ENCODE assay signal across 8 cellular contexts in genomic region chr10:117320050-117320665, GRCh38. TPM values are rescaled to one million over a fixed set of nuclear protein-coding genes. Genes with fewer than 3 reads are reported as not detected.
DNase-seq lines count a peak whose midpoint lies in the region; ATAC-seq, FAIRE-seq and TF ChIP-seq lines count a peak whose summit lies in the region.

No MANE protein-coding gene starts in this region.

- H3K9me3 ChIP-seq in MM.1S (replicated peaks; ENCODE audit: insufficient read depth, low read length) (no peaks in the 10 kb centered on the region), mucosa of descending colon (no peaks in the 10 kb centered on the region)

- no peaks in the 10 kb centered on the region for H3K4me1 Mint-ChIP-seq in activated CD4-positive, alpha-beta T cell treated with anti-CD3 and anti-CD28 coated beads, Interleukin-2, amount 10 ng/mL, durations not matched to agents 7 days and 5 days

- FAIRE-seq in bronchial epithelial cell (lab: Jason Lieb, UNC): no peak

- no peaks in the 10 kb centered on the region for H3K9me3 Mint-ChIP-seq in activated CD4-positive, alpha-beta T cell treated with anti-CD3 and anti-CD28 coated beads, Interleukin-2, amount 10 ng/mL, durations not matched to agents 7 days and 5 days

- no peak overlapping the region for H3K4me3 ChIP-seq in MM.1S (ENCODE audit: low read length)
- no peak overlapping the region for H3K4me3 ChIP-seq in bronchial epithelial cell (ENCODE audit: low read depth, low read length)
- no peak overlapping the region for H3K4me3 ChIP-seq in mucosa of descending colon

- H4K20me1 ChIP-seq in MM.1S (ENCODE audit: insufficient read depth, low read length): no peaks in the 10 kb centered on the region

- H3F3A ChIP-seq in MM.1S (ENCODE audit: insufficient read depth, low read length): no peaks in the 10 kb centered on the region

- H3K9me2 ChIP-seq in MM.1S (replicated peaks; ENCODE audit: insufficient read depth, low read length): no peaks in the 10 kb centered on the region

- no peak overlapping the region for H3K4me2 ChIP-seq in MM.1S (ENCODE audit: low read depth, low read length)

- H3K4me3 Mint-ChIP-seq in activated CD4-positive, alpha-beta T cell treated with anti-CD3 and anti-CD28 coated beads, Interleukin-2, amount 10 ng/mL, durations not matched to agents 7 days and 5 days: no peak overlapping the region

- ATAC-seq in mucosa of descending colon (no peak), HG02970 (IDR thresholded peaks at IDR 0.05; ENCODE audit: low FRiP score, unreplicated experiment) (no peak)

- H3K4me1 ChIP-seq in MM.1S (ENCODE audit: low read length): no peaks in the 10 kb centered on the region
- H3K4me1 ChIP-seq in mucosa of descending colon (ENCODE audit: low read depth): no peaks in the 10 kb centered on the region

- no peaks in the 10 kb centered on the region for H3K27me3 Mint-ChIP-seq in activated CD4-positive, alpha-beta T cell treated with anti-CD3 and anti-CD28 coated beads, Interleukin-2, amount 10 ng/mL, durations not matched to agents 7 days and 5 days

- POLR2A ChIA-PET in activated CD4-positive, alpha-beta T cell treated with anti-CD3 and anti-CD28 coated beads, Interleukin-2, amount 10 ng/mL, durations not matched to agents 7 days and 5 days (lab: Charles Lee): no interaction called here

- CTCF ChIA-PET in activated CD4-positive, alpha-beta T cell treated with anti-CD3 and anti-CD28 coated beads, Interleukin-2, amount 10 ng/mL, durations not matched to agents 7 days and 5 days (lab: Charles Lee): interaction anchor here (1.1 to 3.8 kb wide), 2 partner anchors 66 to 103 kb away, joined by 3 to 27 read pairs; no protein-coding TSS in a partner anchor

- H3K27me3 ChIP-seq in MM.1S (replicated peaks; ENCODE audit: insufficient read depth, low read length) (no peaks in the 10 kb centered on the region), bronchial epithelial cell (ENCODE audit: control insufficient read depth, insufficient read depth, low read length) (no peaks in the 10 kb centered on the region)

- H3K36me3 Mint-ChIP-seq in activated CD4-positive, alpha-beta T cell treated with anti-CD3 and anti-CD28 coated beads, Interleukin-2, amount 10 ng/mL, durations not matched to agents 7 days and 5 days (ENCODE audit: low read depth): peaks cover 4% of the 10 kb centered on the region

- H2AFZ ChIP-seq in MM.1S (ENCODE audit: low read length): no peak overlapping the region

- intact Hi-C loops in mucosa of descending colon (cut with DNase I, micrococcal nuclease): no loop called here

- TF ChIP-seq CTCF in MM.1S (IDR thresholded peaks at IDR 0.05; ENCODE audit: low read length): peak; percentile 62
- TF ChIP-seq CTCF in bronchial epithelial cell (IDR thresholded peaks at IDR 0.05; ENCODE audit: insufficient read depth, low read length, severe bottlenecking): peak; percentile 32
- peak; percentile 9 for TF ChIP-seq CTCF in mucosa of descending colon (IDR thresholded peaks at IDR 0.05)

- peaks cover 8% of the 10 kb centered on the region; the same call in 1 of the 2 replicates for H3K79me2 ChIP-seq in MM.1S (ENCODE audit: low read length)

- no peak overlapping the region for H3K9ac ChIP-seq in MM.1S (ENCODE audit: low read length)

- H3K27ac ChIP-seq in MM.1S (ENCODE audit: low read length): no peak overlapping the region

- DNase-seq in activated CD4-positive, alpha-beta T cell treated with anti-CD3 and anti-CD28 coated beads, Interleukin-2, amount 10 ng/mL, durations not matched to agents 7 days and 5 days: peak; percentile 12
- no peak for DNase-seq in activated CD4-positive, alpha-beta T cell treated with anti-CD3 and anti-CD28 coated beads, Interleukin-2, amount 50 U/mL, for 4 hours
- DNase-seq in MM.1S (peak; percentile 19), bronchial epithelial cell (ENCODE audit: low read depth) (peak; percentile 28), mucosa of descending colon (peak in 1 of 3 donors; percentile 19), amygdala (lab: John Stamatoyannopoulos, UW) (no peak), NCI-H2081 (lab: John Stamatoyannopoulos, UW) (no peak)

- H3K36me3 ChIP-seq in MM.1S (replicated peaks; ENCODE audit: insufficient read depth, low read length): no peaks in the 10 kb centered on the region
- no peaks in the 10 kb centered on the region for H3K36me3 ChIP-seq in bronchial epithelial cell (ENCODE audit: control insufficient read depth, insufficient read depth, low read length)
- H3K36me3 ChIP-seq in mucosa of descending colon (ENCODE audit: low read depth): no peaks in the 10 kb centered on the region

- H3K27ac Mint-ChIP-seq in activated CD4-positive, alpha-beta T cell treated with anti-CD3 and anti-CD28 coated beads, Interleukin-2, amount 10 ng/mL, durations not matched to agents 7 days and 5 days: no peak overlapping the region

RNA-seq across cellular contexts. Expression of gene PDZD8, which starts 55.1 kb away (rescaled TPM):
- total RNA-seq in activated CD4-positive, alpha-beta T cell treated with anti-CD3 and anti-CD28 coated beads, Interleukin-2, amount 10 ng/mL, durations not matched to agents 7 days and 5 days: 10 to 100 TPM; 10.9 to 13.4 TPM
- total RNA-seq in bronchial epithelial cell: 20.3 and 27.9 TPM in 2 replicates
- 10 to 100 TPM; 54.2 to 67.8 (median 57.6) TPM for total RNA-seq in mucosa of descending colon

Comparison
In these comparisons a context has a peak if more than half of its experiments do, and no peak if none do; other contexts are left out.
1. DNase-seq: peak in activated CD4-positive, alpha-beta T cell treated with anti-CD3 and anti-CD28 coated beads, Interleukin-2, amount 10 ng/mL, durations not matched to agents 7 days and 5 days (single experiment), MM.1S (single experiment) and bronchial epithelial cell (single experiment); none in activated CD4-positive, alpha-beta T cell treated with anti-CD3 and anti-CD28 coated beads, Interleukin-2, amount 50 U/mL, for 4 hours (0 of 2), amygdala (0 of 56) and NCI-H2081 (0 of 2).
2. CTCF ChIP-seq: peak in every context shown above with its lines; median percentile 62 in MM.1S; 32 in bronchial epithelial cell; 9 in mucosa of descending colon.